In the genomic region with DNA sequence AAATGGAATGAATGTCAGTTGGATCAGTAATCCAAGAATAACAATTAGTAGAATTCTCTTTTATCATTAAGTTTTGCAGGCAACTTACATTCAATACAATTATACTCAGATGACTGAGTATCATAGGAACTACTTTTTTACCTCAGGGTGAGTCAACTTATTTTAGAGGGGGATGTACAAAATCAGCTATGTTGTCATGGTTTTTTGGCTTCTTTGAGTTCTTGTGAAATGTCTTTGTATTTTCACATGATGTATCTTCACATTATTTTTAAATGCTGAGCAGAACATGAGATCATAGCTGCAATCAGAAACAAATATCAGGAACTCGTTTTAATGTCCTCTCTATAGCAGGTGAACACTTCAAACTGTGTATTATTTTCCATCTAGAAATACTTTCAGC, we compare ENCODE assay signal across 31 cellular contexts.
DNase-seq lines count a peak whose midpoint lies in the region; ATAC-seq and TF ChIP-seq lines count a peak whose summit lies in the region.
"Had no signal": no experiment of that assay in that cellular context is flagged by ENCODE, and none has a peak within 500 bp of the region (broad histone marks: within the 10 kb centered on the region; RNA-seq: fewer than 3 reads in every experiment).

No MANE protein-coding gene starts in this region.

- peak; percentile 40 for DNase-seq in MCF 10A (ENCODE audit: unreplicated experiment)
- no peak for DNase-seq in breast epithelium (ENCODE audit: low spot score in 2 of 2)
- DNase-seq in dedifferentiated amniotic fluid mesenchymal stem cell (ENCODE audit: extremely low spot score): peak; percentile 54
- no peak for DNase-seq in DMS114 treated with DMSO at 0.1 percent for 48 hours (lab: John Stamatoyannopoulos, UW; ENCODE audit: unreplicated experiment)
- no peak for DNase-seq in NCI-H2196 (lab: John Stamatoyannopoulos, UW; ENCODE audit: unreplicated experiment)
- DNase-seq: 8988T; activated CD4-positive, alpha-beta T cell treated with anti-CD3 and anti-CD28 coated beads for 36 hours; aorta; CD4-positive, alpha-beta memory T cell; central memory CD4-positive, alpha-beta T cell; erythroblast; islet precursor cell; KG1; left ventricle myocardium inferior; mesendoderm; MM.1S; NCI-H1436; NCI-H2081; NCI-H2227 treated with DMSO at 0.1 percent for 48 hours; NCI-H69; ovary; PC-9; small intestine; stimulated activated naive CD4-positive, alpha-beta T cell had no signal

- H3K36me3 Mint-ChIP-seq in MCF 10A (ENCODE audit: insufficient read depth, unreplicated experiment): no peaks in the 10 kb centered on the region
- H3K36me3 Mint-ChIP-seq: activated naive CD8-positive, alpha-beta T cell; CD4-positive, alpha-beta memory T cell had no signal

- H3K4me3 ChIP-seq in breast epithelium: no peak overlapping the region
- H3K4me3 ChIP-seq in gastroesophageal sphincter: no peak overlapping the region
- H3K4me3 ChIP-seq: left ventricle myocardium inferior, ovary, PC-9 had no signal

- CTCF ChIA-PET in MCF 10A (lab: Yijun Ruan, JAX): no interaction called here

- H3K4me1 ChIP-seq in breast epithelium (no peaks in the 10 kb centered on the region), gastroesophageal sphincter (no peaks in the 10 kb centered on the region)
- H3K4me1 ChIP-seq: left ventricle myocardium inferior had no signal

- TF ChIP-seq CTCF in MCF 10A (IDR thresholded peaks at IDR 0.05; ENCODE audit: unreplicated experiment) (no peak), breast epithelium (IDR thresholded peaks at IDR 0.05) (no peak), gastroesophageal sphincter (IDR thresholded peaks at IDR 0.05) (no peak)

- 50 to 57% methylated on average over 1 of the region's 1 CpG for WGBS in gastroesophageal sphincter (ENCODE audit: low coverage in 1 of 2), 2 donors

- no peaks in the 10 kb centered on the region for H3K27me3 Mint-ChIP-seq in MCF 10A (ENCODE audit: insufficient read depth, unreplicated experiment)
- H3K27me3 Mint-ChIP-seq: activated CD4-positive, alpha-beta T cell treated with anti-CD3 and anti-CD28 coated beads for 36 hours; activated naive CD8-positive, alpha-beta T cell; activated T-helper 17 cell treated with anti-CD3 and anti-CD28 coated beads, Interleukin-2, amount 50 U/mL, for 72 hours; B cell; CD4-positive, alpha-beta memory T cell; dendritic cell treated with granulocyte-macrophage colony-stimulating factor and Interleukin-4, amounts not matched to agents 40 ng/mL and 50 ng/mL, for 4 days had no signal

- no peak for TF ChIP-seq POLR2A in breast epithelium (IDR thresholded peaks at IDR 0.05)
- no peak for TF ChIP-seq POLR2A in gastroesophageal sphincter (IDR thresholded peaks at IDR 0.05)

- no peak overlapping the region for H3K4me3 Mint-ChIP-seq in MCF 10A (ENCODE audit: unreplicated experiment)
- H3K4me3 Mint-ChIP-seq: activated CD4-positive, alpha-beta T cell treated with anti-CD3 and anti-CD28 coated beads for 36 hours; activated naive CD8-positive, alpha-beta T cell; activated T-helper 17 cell treated with anti-CD3 and anti-CD28 coated beads, Interleukin-2, amount 50 U/mL, for 72 hours; B cell; CD4-positive, alpha-beta memory T cell; dendritic cell treated with granulocyte-macrophage colony-stimulating factor and Interleukin-4, amounts not matched to agents 40 ng/mL and 50 ng/mL, for 4 days had no signal

- ATAC-seq in gastroesophageal sphincter: peak; percentile 79
- no peak for ATAC-seq in activated CD4-positive, CD25-positive, alpha-beta regulatory T cell treated with anti-CD3 and anti-CD28 coated beads, Interleukin-2, amount 50 U/mL, for 24 hours
- no peak for ATAC-seq in GM18907 (IDR thresholded peaks at IDR 0.05; ENCODE audit: unreplicated experiment)
- ATAC-seq: activated CD4-positive, alpha-beta T cell treated with anti-CD3 and anti-CD28 coated beads for 36 hours; activated T-helper 17 cell treated with anti-CD3 and anti-CD28 coated beads, Interleukin-2, amount 50 U/mL, for 72 hours had no signal

- TF ChIP-seq EP300 in gastroesophageal sphincter (IDR thresholded peaks at IDR 0.05): no peak

- H3K27ac Mint-ChIP-seq in MCF 10A (ENCODE audit: low read depth, unreplicated experiment): peak overlapping the region; percentile 78
- H3K27ac Mint-ChIP-seq: activated CD4-positive, alpha-beta T cell treated with anti-CD3 and anti-CD28 coated beads for 36 hours; activated naive CD8-positive, alpha-beta T cell; activated T-helper 17 cell treated with anti-CD3 and anti-CD28 coated beads, Interleukin-2, amount 50 U/mL, for 72 hours; B cell; CD4-positive, alpha-beta memory T cell; dendritic cell treated with granulocyte-macrophage colony-stimulating factor and Interleukin-4, amounts not matched to agents 40 ng/mL and 50 ng/mL, for 4 days had no signal

- no TSS peak for BruUV-seq in MCF 10A (replicated peaks; lab: Mats Ljungman, UMichigan)

- no peaks in the 10 kb centered on the region for H3K9me3 Mint-ChIP-seq in MCF 10A (ENCODE audit: unreplicated experiment)
- H3K9me3 Mint-ChIP-seq: dendritic cell treated with granulocyte-macrophage colony-stimulating factor and Interleukin-4, amounts not matched to agents 40 ng/mL and 50 ng/mL, for 4 days had no signal

- H3K9me3 ChIP-seq in breast epithelium: no peaks in the 10 kb centered on the region
- H3K9me3 ChIP-seq in gastroesophageal sphincter: no peaks in the 10 kb centered on the region
- H3K9me3 ChIP-seq: left ventricle myocardium inferior, ovary had no signal

- H3K36me3 ChIP-seq in breast epithelium (no peaks in the 10 kb centered on the region), gastroesophageal sphincter (no peaks in the 10 kb centered on the region)
- H3K36me3 ChIP-seq: left ventricle myocardium inferior, ovary had no signal

- no peaks in the 10 kb centered on the region for H3K27me3 ChIP-seq in breast epithelium
- H3K27me3 ChIP-seq in gastroesophageal sphincter: no peaks in the 10 kb centered on the region
- H3K27me3 ChIP-seq: ovary had no signal

- H3K27ac ChIP-seq in breast epithelium (peak overlapping the region in 1 of 2 donors; percentile 48), gastroesophageal sphincter (no peak overlapping the region)
- H3K27ac ChIP-seq: left ventricle myocardium inferior, ovary, PC-9 had no signal

- intact Hi-C loops in MCF 10A (cut with micrococcal nuclease): no loop called here
- intact Hi-C loops in breast epithelium (cut with DNase I; ENCODE audit: low total_unique reads): no loop called here

- POLR2A ChIA-PET in MCF 10A (lab: Yijun Ruan, JAX): no interaction called here

- H3K4me1 Mint-ChIP-seq in MCF 10A (ENCODE audit: insufficient read depth, unreplicated experiment): peaks cover 51% of the 10 kb centered on the region
- H3K4me1 Mint-ChIP-seq: activated CD4-positive, alpha-beta T cell treated with anti-CD3 and anti-CD28 coated beads for 36 hours; activated T-helper 17 cell treated with anti-CD3 and anti-CD28 coated beads, Interleukin-2, amount 50 U/mL, for 72 hours; B cell; CD4-positive, alpha-beta memory T cell had no signal

Comparison
In these comparisons a context has a peak if more than half of its experiments do, and no peak if none do; other contexts are left out.
1. DNase-seq: peak in MCF 10A (single experiment) and dedifferentiated amniotic fluid mesenchymal stem cell (single experiment); none in breast epithelium (0 of 2), DMS114 treated with DMSO at 0.1 percent for 48 hours (single experiment) and NCI-H2196 (single experiment).